ENCODE assay signal across 22 cellular contexts in the genomic region with DNA sequence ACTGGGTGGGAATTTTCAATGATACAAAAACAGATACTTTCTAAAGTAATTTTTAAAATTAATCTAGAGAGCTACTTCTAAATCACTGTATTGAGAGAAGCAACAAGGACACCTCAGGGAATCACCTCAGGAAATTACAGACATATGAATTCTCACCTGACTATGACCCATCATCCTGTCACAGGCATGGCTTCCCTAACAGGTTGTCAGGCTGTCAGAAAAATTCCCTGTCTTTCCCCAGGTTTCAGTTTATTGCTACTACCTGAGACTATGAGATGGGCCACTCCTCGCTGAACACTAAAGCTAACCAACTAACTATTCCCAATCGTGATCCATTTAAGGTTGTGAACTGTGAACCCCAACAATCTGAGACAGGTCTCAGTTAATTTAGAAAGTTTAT.
"Had no signal": no experiment of that assay in that cellular context is flagged by ENCODE, and none has a peak within 500 bp of the region (broad histone marks: within the 10 kb centered on the region; RNA-seq: fewer than 3 reads in every experiment).

No MANE protein-coding gene starts in this region.

- DNase-seq: activated CD4-positive, alpha-beta T cell treated with anti-CD3 and anti-CD28 coated beads for 1 hour; activated CD4-positive, alpha-beta T cell treated with anti-CD3 and anti-CD28 coated beads, Interleukin-2, amount 50 U/mL, for 48 hours; activated gamma-delta T cell; activated naive CD8-positive, alpha-beta T cell treated with anti-CD3 and anti-CD28 coated beads for 36 hours; amniotic stem cell; dermis blood vessel endothelial cell; effector memory CD4-positive, alpha-beta T cell; foreskin fibroblast; hippocampal formation; kidney glomerular epithelial cell; left ventricle myocardium superior; natural killer cell; sigmoid colon; spleen; stimulated activated CD4-positive, alpha-beta T cell treated with anti-CD3 and anti-CD28 coated beads, Interleukin-4, amount 100 ng/mL, for 4 hours; T-helper 1 cell; T1000; upper lobe of right lung had no signal

- H3K36me3 ChIP-seq: sigmoid colon, spleen, thoracic aorta, upper lobe of right lung had no signal

- H3K9ac ChIP-seq: parathyroid adenoma had no signal

- H2AFZ ChIP-seq: parathyroid adenoma had no signal

- H3K9me3 ChIP-seq: sigmoid colon, spleen, thoracic aorta, upper lobe of right lung had no signal

- H3K9me3 Mint-ChIP-seq: activated naive CD8-positive, alpha-beta T cell treated with anti-CD3 and anti-CD28 coated beads for 36 hours; memory B cell; natural killer cell; stimulated activated memory B cell treated with anti-CD40 and anti-IgM and Interleukin-4, amounts not matched to agents 10 μg/mL and 1 μg/mL and 100 μg/mL, for 72 hours had no signal

- H3K4me3 Mint-ChIP-seq: activated naive CD8-positive, alpha-beta T cell treated with anti-CD3 and anti-CD28 coated beads for 36 hours; memory B cell; natural killer cell; stimulated activated memory B cell treated with anti-CD40 and anti-IgM and Interleukin-4, amounts not matched to agents 10 μg/mL and 1 μg/mL and 100 μg/mL, for 72 hours had no signal

- H3K27ac Mint-ChIP-seq: activated naive CD8-positive, alpha-beta T cell treated with anti-CD3 and anti-CD28 coated beads for 36 hours; memory B cell; natural killer cell; stimulated activated memory B cell treated with anti-CD40 and anti-IgM and Interleukin-4, amounts not matched to agents 10 μg/mL and 1 μg/mL and 100 μg/mL, for 72 hours had no signal

- H3K27me3 Mint-ChIP-seq: activated naive CD8-positive, alpha-beta T cell treated with anti-CD3 and anti-CD28 coated beads for 36 hours; stimulated activated memory B cell treated with anti-CD40 and anti-IgM and Interleukin-4, amounts not matched to agents 10 μg/mL and 1 μg/mL and 100 μg/mL, for 72 hours had no signal

- H3K36me3 Mint-ChIP-seq: activated naive CD8-positive, alpha-beta T cell treated with anti-CD3 and anti-CD28 coated beads for 36 hours; memory B cell; natural killer cell; stimulated activated memory B cell treated with anti-CD40 and anti-IgM and Interleukin-4, amounts not matched to agents 10 μg/mL and 1 μg/mL and 100 μg/mL, for 72 hours had no signal

- ATAC-seq: left ventricle myocardium superior; natural killer cell; stimulated activated memory B cell treated with anti-CD40 and anti-IgM and Interleukin-4, amounts not matched to agents 10 μg/mL and 1 μg/mL and 100 μg/mL, for 72 hours; upper lobe of right lung had no signal

- H3K27me3 ChIP-seq: sigmoid colon, spleen, upper lobe of right lung had no signal

- H3K4me3 ChIP-seq: sigmoid colon, spleen, thoracic aorta, upper lobe of right lung had no signal

- H3K27ac ChIP-seq: parathyroid adenoma, sigmoid colon, spleen, thoracic aorta, upper lobe of right lung had no signal

- H3K4me1 ChIP-seq: parathyroid adenoma, upper lobe of right lung had no signal

- H3K79me2 ChIP-seq: parathyroid adenoma had no signal

- H3K4me1 Mint-ChIP-seq: natural killer cell had no signal
